Comparison of ENCODE assay signal across 6 cellular contexts in genomic region chr16:62406387-62406786, GRCh38.
"Had no signal": no experiment of that assay in that cellular context is flagged by ENCODE, and none has a peak within 500 bp of the region (broad histone marks: within the 10 kb centered on the region; RNA-seq: fewer than 3 reads in every experiment).

No MANE protein-coding gene starts in this region.

- H3K4me2 ChIP-seq: GM23338 had no signal

- DNase-seq: H7, HCEC 1CT, KG1 had no signal

- H2AFZ ChIP-seq: GM23338 had no signal

- H3K27ac Mint-ChIP-seq: GM23338 had no signal

- H3K4me3 Mint-ChIP-seq: GM23338 had no signal

- H3K4me3 ChIP-seq: GM23338, K562 had no signal

- FAIRE-seq: HTR-8/SVneo, K562 had no signal

- H3K9me3 Mint-ChIP-seq: GM23338 had no signal

- ATAC-seq: GM23338, K562 had no signal
